Comparison of ENCODE assay signal across 13 cellular contexts in the genomic region with DNA sequence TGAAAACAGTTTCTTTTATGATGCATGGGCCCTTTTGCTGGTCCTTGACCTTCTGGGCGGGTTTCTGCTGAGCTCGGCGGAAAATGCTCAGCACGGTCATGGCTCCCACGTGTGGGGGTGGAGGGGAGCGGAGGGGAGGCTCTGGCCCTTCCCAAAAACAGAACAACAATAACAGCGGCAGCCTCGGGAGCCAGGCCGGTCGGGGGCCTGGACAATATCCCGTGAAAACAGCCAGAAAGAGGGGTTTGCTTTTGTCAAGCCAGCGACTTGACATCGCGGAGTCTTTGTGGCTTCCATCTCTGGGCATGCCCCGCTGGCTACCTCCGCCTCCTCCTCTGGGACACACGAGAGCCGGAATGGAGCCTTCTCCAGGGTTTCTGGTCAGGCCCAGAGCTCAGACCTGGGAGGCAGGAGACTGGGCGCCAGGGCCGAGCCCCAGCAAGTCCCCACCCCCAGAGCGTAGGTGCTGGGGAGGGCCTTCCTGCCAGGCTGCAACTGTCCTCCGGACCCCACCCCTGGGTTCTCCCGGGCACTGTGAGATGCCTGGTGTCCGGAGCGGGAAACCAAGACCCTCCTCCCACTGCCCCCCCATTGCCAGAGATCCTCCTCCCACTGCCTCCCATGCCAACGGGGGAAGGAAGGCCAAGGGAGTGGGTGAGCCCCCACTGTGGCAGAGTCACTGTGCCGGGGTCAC. TPM values are rescaled to one million over a fixed set of nuclear protein-coding genes. Genes with fewer than 3 reads are reported as not detected.
DNase-seq lines count a peak whose midpoint lies in the region; ATAC-seq, FAIRE-seq and TF ChIP-seq lines count a peak whose summit lies in the region.
"Had no signal": no experiment of that assay in that cellular context is flagged by ENCODE, and none has a peak within 500 bp of the region (broad histone marks: within the 10 kb centered on the region; RNA-seq: fewer than 3 reads in every experiment).

No MANE protein-coding gene starts in this region.

- peak; percentile 56 for DNase-seq in DMS79 (lab: John Stamatoyannopoulos, UW)
- no peak for DNase-seq in WTC11 (ENCODE audit: low spot score)
- DNase-seq in heart left ventricle: peak; percentile 14 to 74 (median 54)
- peak in 3 of 6 donors; percentile 28 to 56 (median 43) for DNase-seq in pancreas
- no peak for DNase-seq in NCI-H774 (lab: John Stamatoyannopoulos, UW)
- no peak for DNase-seq in KG1 (lab: John Stamatoyannopoulos, UW)
- DNase-seq: DMS153, left cardiac atrium, NCI-H2171, WERI-Rb-1 had no signal

- H3K4me1 Mint-ChIP-seq in WTC11: peaks cover 5% of the 10 kb centered on the region; the same call in 1 of the 2 replicates

- CTCF ChIA-PET in WTC11 (lab: Charles Lee): interaction anchor here (0.9 kb wide), 1 partner anchor 48 kb away, joined by 6 read pairs; no protein-coding TSS in a partner anchor

- H3K9me3 ChIP-seq in heart left ventricle: no peaks in the 10 kb centered on the region
- H3K9me3 ChIP-seq in pancreas: no peaks in the 10 kb centered on the region

- no peaks in the 10 kb centered on the region for H3K9me3 Mint-ChIP-seq in WTC11

- intact Hi-C loops in heart left ventricle (cut with DNase I): no loop called here
- intact Hi-C loops in pancreas (cut with DNase I): no loop called here

- POLR2A ChIA-PET in WTC11 (lab: Charles Lee): no interaction called here

- H3K27me3 Mint-ChIP-seq in WTC11 (ENCODE audit: low read depth): no peaks in the 10 kb centered on the region

- no peak for FAIRE-seq in pancreas (lab: Jason Lieb, UNC)

- ATAC-seq in WTC11 (no peak), heart left ventricle (peak in 1 of 4 donors; percentile 31), pancreas (peak in 3 of 4 donors; percentile 31 to 53 (median 44)), GM19397 (IDR thresholded peaks at IDR 0.05; ENCODE audit: unreplicated experiment) (no peak), GM18505 (IDR thresholded peaks at IDR 0.05; ENCODE audit: unreplicated experiment) (no peak)

- H3K4me1 ChIP-seq in heart left ventricle (peaks cover 0 to 58% (median 28%) of the 10 kb centered on the region in 12 donors), pancreas (peaks cover 0 to 3% (median 0%) of the 10 kb centered on the region in 3 donors)

- peak overlapping the region in 1 of 12 donors; percentile 16 for H3K4me3 ChIP-seq in heart left ventricle
- H3K4me3 ChIP-seq in pancreas: no peak overlapping the region

- H3K36me3 ChIP-seq in heart left ventricle (no peaks in the 10 kb centered on the region), pancreas (no peaks in the 10 kb centered on the region)
- H3K36me3 ChIP-seq: WERI-Rb-1 had no signal

- peak overlapping the region; percentile 78; the same call in 1 of the 2 replicates for H3K27ac Mint-ChIP-seq in WTC11

- no peaks in the 10 kb centered on the region for H3K36me3 Mint-ChIP-seq in WTC11

- WGBS in heart left ventricle, 4 donors: 58 to 68% (median 66%) methylated on average over 20 to 27 of the region's 27 CpGs
- 69% methylated on average over 22 to 27 of the region's 27 CpGs for WGBS in pancreas, 2 donors

- H3K27me3 ChIP-seq in heart left ventricle (no peaks in the 10 kb centered on the region), pancreas (no peaks in the 10 kb centered on the region)

- H3K4me3 Mint-ChIP-seq in WTC11: no peak overlapping the region

- no peak for TF ChIP-seq POLR2A in heart left ventricle (IDR thresholded peaks at IDR 0.05)
- TF ChIP-seq POLR2A in GM18505 (IDR thresholded peaks at IDR 0.05; ENCODE audit: borderline replicate concordance, extremely low read depth, insufficient read depth, insufficient read length): no peak

- TF ChIP-seq CTCF in WTC11 (IDR thresholded peaks at IDR 0.05) (no peak), heart left ventricle (IDR thresholded peaks at IDR 0.05) (no peak), pancreas (IDR thresholded peaks at IDR 0.05) (no peak)

- peak overlapping the region in 3 of 12 donors; percentile 39 to 62 (median 40) for H3K27ac ChIP-seq in heart left ventricle
- H3K27ac ChIP-seq in pancreas: peak overlapping the region in 1 of 4 donors; percentile 17
- H3K27ac ChIP-seq: WERI-Rb-1 had no signal

TF ChIP-seq in WTC11, 78 proteins besides CTCF, POLR2A, EP300 and RAD21:
- TF ChIP-seq, protein P1, sequence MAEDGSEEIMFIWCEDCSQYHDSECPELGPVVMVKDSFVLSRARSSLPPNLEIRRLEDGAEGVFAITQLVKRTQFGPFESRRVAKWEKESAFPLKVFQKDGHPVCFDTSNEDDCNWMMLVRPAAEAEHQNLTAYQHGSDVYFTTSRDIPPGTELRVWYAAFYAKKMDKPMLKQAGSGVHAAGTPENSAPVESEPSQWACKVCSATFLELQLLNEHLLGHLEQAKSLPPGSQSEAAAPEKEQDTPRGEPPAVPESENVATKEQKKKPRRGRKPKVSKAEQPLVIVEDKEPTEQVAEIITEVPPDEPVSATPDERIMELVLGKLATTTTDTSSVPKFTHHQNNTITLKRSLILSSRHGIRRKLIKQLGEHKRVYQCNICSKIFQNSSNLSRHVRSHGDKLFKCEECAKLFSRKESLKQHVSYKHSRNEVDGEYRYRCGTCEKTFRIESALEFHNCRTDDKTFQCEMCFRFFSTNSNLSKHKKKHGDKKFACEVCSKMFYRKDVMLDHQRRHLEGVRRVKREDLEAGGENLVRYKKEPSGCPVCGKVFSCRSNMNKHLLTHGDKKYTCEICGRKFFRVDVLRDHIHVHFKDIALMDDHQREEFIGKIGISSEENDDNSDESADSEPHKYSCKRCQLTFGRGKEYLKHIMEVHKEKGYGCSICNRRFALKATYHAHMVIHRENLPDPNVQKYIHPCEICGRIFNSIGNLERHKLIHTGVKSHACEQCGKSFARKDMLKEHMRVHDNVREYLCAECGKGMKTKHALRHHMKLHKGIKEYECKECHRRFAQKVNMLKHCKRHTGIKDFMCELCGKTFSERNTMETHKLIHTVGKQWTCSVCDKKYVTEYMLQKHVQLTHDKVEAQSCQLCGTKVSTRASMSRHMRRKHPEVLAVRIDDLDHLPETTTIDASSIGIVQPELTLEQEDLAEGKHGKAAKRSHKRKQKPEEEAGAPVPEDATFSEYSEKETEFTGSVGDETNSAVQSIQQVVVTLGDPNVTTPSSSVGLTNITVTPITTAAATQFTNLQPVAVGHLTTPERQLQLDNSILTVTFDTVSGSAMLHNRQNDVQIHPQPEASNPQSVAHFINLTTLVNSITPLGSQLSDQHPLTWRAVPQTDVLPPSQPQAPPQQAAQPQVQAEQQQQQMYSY (CRISPR knock-in tag; IDR thresholded peaks at IDR 0.05): peak; percentile 76
- TF ChIP-seq, protein P2, sequence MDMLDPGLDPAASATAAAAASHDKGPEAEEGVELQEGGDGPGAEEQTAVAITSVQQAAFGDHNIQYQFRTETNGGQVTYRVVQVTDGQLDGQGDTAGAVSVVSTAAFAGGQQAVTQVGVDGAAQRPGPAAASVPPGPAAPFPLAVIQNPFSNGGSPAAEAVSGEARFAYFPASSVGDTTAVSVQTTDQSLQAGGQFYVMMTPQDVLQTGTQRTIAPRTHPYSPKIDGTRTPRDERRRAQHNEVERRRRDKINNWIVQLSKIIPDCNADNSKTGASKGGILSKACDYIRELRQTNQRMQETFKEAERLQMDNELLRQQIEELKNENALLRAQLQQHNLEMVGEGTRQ (CRISPR knock-in tag; IDR thresholded peaks at IDR 0.05): no peak
- TF ChIP-seq, protein P3, sequence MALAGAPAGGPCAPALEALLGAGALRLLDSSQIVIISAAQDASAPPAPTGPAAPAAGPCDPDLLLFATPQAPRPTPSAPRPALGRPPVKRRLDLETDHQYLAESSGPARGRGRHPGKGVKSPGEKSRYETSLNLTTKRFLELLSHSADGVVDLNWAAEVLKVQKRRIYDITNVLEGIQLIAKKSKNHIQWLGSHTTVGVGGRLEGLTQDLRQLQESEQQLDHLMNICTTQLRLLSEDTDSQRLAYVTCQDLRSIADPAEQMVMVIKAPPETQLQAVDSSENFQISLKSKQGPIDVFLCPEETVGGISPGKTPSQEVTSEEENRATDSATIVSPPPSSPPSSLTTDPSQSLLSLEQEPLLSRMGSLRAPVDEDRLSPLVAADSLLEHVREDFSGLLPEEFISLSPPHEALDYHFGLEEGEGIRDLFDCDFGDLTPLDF (CRISPR knock-in tag; IDR thresholded peaks at IDR 0.05): no peak
- TF ChIP-seq, protein P4, sequence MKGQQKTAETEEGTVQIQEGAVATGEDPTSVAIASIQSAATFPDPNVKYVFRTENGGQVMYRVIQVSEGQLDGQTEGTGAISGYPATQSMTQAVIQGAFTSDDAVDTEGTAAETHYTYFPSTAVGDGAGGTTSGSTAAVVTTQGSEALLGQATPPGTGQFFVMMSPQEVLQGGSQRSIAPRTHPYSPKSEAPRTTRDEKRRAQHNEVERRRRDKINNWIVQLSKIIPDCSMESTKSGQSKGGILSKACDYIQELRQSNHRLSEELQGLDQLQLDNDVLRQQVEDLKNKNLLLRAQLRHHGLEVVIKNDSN (CRISPR knock-in tag; IDR thresholded peaks at IDR 0.05): no peak
TF ChIP-seq in WTC11: peak in this region for 1.

RNA-seq across cellular contexts. Expression of a gene that starts 35.9 kb away (rescaled TPM):
- total RNA-seq in WTC11 (2021) (2.5 to 3.2 TPM (median 2.7 TPM) in 3 replicates), heart left ventricle (10 to 100 TPM in 2 of 9 donors, 1 to 10 TPM in 7; 3.1 to 14.7 (median 5.6) TPM), pancreas (10 to 100 TPM in 2 of 6 donors, 1 to 10 TPM in 4; 6.6 to 19.2 (median 9.6) TPM)
- polyA plus RNA-seq in heart left ventricle (1 to 10 TPM; 4.2 to 4.3 TPM), pancreas (10 to 100 TPM; 12.9 to 13.2 TPM)

RNA-seq across cellular contexts. Expression of a gene that starts 56.4 kb away (rescaled TPM):
- total RNA-seq in WTC11 (2021) (not detected in 3 replicates), heart left ventricle (not detected), pancreas (under 1 TPM in 1 of 6 donors, not detected in 5; 0.04 TPM)
- polyA plus RNA-seq in heart left ventricle (not detected), pancreas (under 1 TPM; 0.04 to 0.05 TPM)
- total RNA-seq: bronchial epithelial cell, left cardiac atrium had no signal

Comparison
In these comparisons a context has a peak if more than half of its experiments do, and no peak if none do; other contexts are left out.
1. DNase-seq: peak in DMS79 (single experiment) and heart left ventricle (5 of 5); none in WTC11 (single experiment), NCI-H774 (single experiment) and KG1 (single experiment).
2. ATAC-seq: peak in pancreas (3 of 4); none in WTC11 (single experiment), GM19397 (single experiment) and GM18505 (single experiment).